8 cellular contexts compared by ENCODE assay signal in the genomic region with DNA sequence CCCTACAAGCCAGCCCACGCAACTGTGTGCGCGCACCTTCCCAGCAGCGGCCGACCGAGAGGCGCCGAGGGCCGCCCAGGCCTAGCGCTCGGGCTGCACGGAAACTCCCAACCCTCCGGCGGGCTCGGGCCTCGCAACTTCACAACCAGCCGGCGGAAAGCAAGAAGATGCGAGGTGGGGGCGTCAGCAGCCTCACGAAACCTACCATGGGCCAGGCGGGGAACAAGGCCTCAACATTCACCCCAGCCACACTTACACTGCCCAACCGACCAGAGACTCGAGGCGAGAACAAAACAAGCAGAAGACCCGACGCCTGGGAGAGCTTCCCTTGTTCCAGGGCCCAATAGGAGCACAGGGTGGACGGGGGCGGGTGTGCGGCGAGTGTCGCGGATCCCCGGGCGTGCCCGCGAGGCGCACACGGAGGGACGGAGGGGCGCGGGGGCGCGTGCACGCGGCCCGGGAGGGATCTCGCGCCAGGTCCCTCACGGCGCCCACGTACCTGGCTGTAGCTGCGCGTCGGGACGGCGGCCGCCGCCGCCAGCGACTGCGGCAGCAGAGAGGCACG. TPM values are rescaled to one million over a fixed set of nuclear protein-coding genes. Genes with fewer than 3 reads are reported as not detected.
A peak's percentile ranks its signal among the peaks of the same experiment; 100 is the strongest.
DNase-seq lines count a peak whose midpoint lies in the region; ATAC-seq, FAIRE-seq and TF ChIP-seq lines count a peak whose summit lies in the region.

No MANE protein-coding gene starts in this region.

- no peak for FAIRE-seq in D721Med (lab: Jason Lieb, UNC)

- peaks cover 4% of the 10 kb centered on the region for H3K27me3 Mint-ChIP-seq in neural progenitor cell (ENCODE audit: insufficient read depth, low read depth)

- peak overlapping the region; percentile 78 for H3K9ac ChIP-seq in neural progenitor cell
- peak overlapping the region; percentile 63 to 81 for H3K9ac ChIP-seq in stomach smooth muscle (ENCODE audit: low read length in 2 of 2)

- no peaks in the 10 kb centered on the region for H3K4me1 ChIP-seq in foreskin keratinocyte
- H3K4me1 ChIP-seq in neural progenitor cell = peaks cover 4% of the 10 kb centered on the region
- H3K4me1 ChIP-seq in stomach smooth muscle (ENCODE audit: control insufficient read depth, insufficient read depth, low read length) = peaks cover 21% of the 10 kb centered on the region

- peak; percentile 22 for DNase-seq in D721Med (ENCODE audit: insufficient read length, low spot score)
- DNase-seq in HT1080 (ENCODE audit: low read depth) = peak; percentile 42
- peak; percentile 57 for DNase-seq in RPMI7951 (ENCODE audit: low read depth)
- DNase-seq in activated gamma-delta T cell (lab: John Stamatoyannopoulos, UW) = peak; percentile 61
- peak; percentile 21 to 33 for DNase-seq in foreskin keratinocyte
- peak; percentile 76 for DNase-seq in neural progenitor cell (ENCODE audit: low spot score)

- no peak for TF ChIP-seq CTCF in D721Med (IDR thresholded peaks at IDR 0.05; ENCODE audit: insufficient read depth, missing control alignments)
- no peak for TF ChIP-seq CTCF in foreskin keratinocyte (conservative IDR thresholded peaks at IDR 0.05)
- TF ChIP-seq CTCF in neural progenitor cell (IDR thresholded peaks at IDR 0.05) = no peak

- H3K9me3 ChIP-seq in neural progenitor cell (ENCODE audit: low read depth) (no peaks in the 10 kb centered on the region), stomach smooth muscle (ENCODE audit: control insufficient read depth in 2 of 2, low read length in 2 of 2) (no peaks in the 10 kb centered on the region)

- ATAC-seq in GM21390 (IDR thresholded peaks at IDR 0.05; ENCODE audit: unreplicated experiment) = peak; percentile 56
- ATAC-seq in foreskin keratinocyte = peak; percentile 75

- peak overlapping the region; percentile 97 for H3K27ac Mint-ChIP-seq in neural progenitor cell

- peak overlapping the region; percentile 98 for H3K4me2 ChIP-seq in neural progenitor cell

- H4K20me1 ChIP-seq in neural progenitor cell (ENCODE audit: low read depth) = peaks cover 36% of the 10 kb centered on the region

- no peaks in the 10 kb centered on the region for H3K9me3 Mint-ChIP-seq in neural progenitor cell

- H3K36me3 ChIP-seq in neural progenitor cell (peaks cover 4% of the 10 kb centered on the region), stomach smooth muscle (ENCODE audit: control insufficient read depth in 2 of 2, insufficient read depth in 2 of 2, low read length in 2 of 2) (peaks cover 0 to 4% of the 10 kb centered on the region in 2 donors)

- H2AFZ ChIP-seq in neural progenitor cell (replicated peaks) = peak overlapping the region; percentile 92

- H3K27ac ChIP-seq in foreskin keratinocyte (peak overlapping the region; percentile 69), neural progenitor cell (peak overlapping the region; percentile 80), stomach smooth muscle (ENCODE audit: low read length) (peak overlapping the region; percentile 73)

- H3K27me3 ChIP-seq in foreskin keratinocyte = no peaks in the 10 kb centered on the region
- H3K27me3 ChIP-seq in neural progenitor cell = no peaks in the 10 kb centered on the region
- no peaks in the 10 kb centered on the region for H3K27me3 ChIP-seq in stomach smooth muscle (ENCODE audit: control insufficient read depth in 1 of 2, insufficient read depth in 2 of 2, low read length in 2 of 2)

- H3K4me1 Mint-ChIP-seq in neural progenitor cell = peaks cover 11% of the 10 kb centered on the region

- peaks cover 54% of the 10 kb centered on the region for H3K79me2 ChIP-seq in neural progenitor cell (ENCODE audit: low read depth)

- peaks cover 17% of the 10 kb centered on the region for H3K36me3 Mint-ChIP-seq in neural progenitor cell

- H3K4me3 Mint-ChIP-seq in neural progenitor cell = peak overlapping the region; percentile 97

- peaks cover 10% of the 10 kb centered on the region for H3F3A ChIP-seq in neural progenitor cell (ENCODE audit: low read depth)

- H3K4me3 ChIP-seq in neural progenitor cell = peak overlapping the region; percentile 76
- H3K4me3 ChIP-seq in stomach smooth muscle (ENCODE audit: low read length in 2 of 2) = peak overlapping the region; percentile 61 to 89

RNA-seq across cellular contexts. Expression of a gene that starts 0.6 kb away (rescaled TPM):
- total RNA-seq in HT1080 (2014; rRNA removed; shearing (Covaris generic)) = 97.5 and 109 TPM in 2 replicates
- 106 and 122 TPM in 2 replicates for polyA plus RNA-seq in HT1080 (2015; cell fraction: cytosol; rRNA removed)
- polyA plus RNA-seq in HT1080 (2015; cell fraction: nucleus; rRNA removed) = 90.2 and 97.9 TPM in 2 replicates
- 82.0 and 94.3 TPM in 2 replicates for total RNA-seq in RPMI7951 (2014; rRNA removed; shearing (Covaris generic))
- total RNA-seq in foreskin keratinocyte (100 and 106 TPM in 2 replicates), neural progenitor cell (ENCODE audit: low replicate concordance) (87.4 and 136 TPM in 2 replicates)
- polyA plus RNA-seq in foreskin keratinocyte = 68.6 and 83.5 TPM in 2 replicates

Comparison
In these comparisons a context has a peak if more than half of its experiments do, and no peak if none do; other contexts are left out.
1. Peak in every context shown above with its lines: DNase-seq, ATAC-seq, H3K4me3 ChIP-seq and H3K27ac ChIP-seq.
2. DNase-seq: peak in every context shown above with its lines; median percentile 76 in neural progenitor cell; 61 in activated gamma-delta T cell; 57 in RPMI7951; 42 in HT1080; 27 in foreskin keratinocyte; 22 in D721Med.